In the genomic region with DNA sequence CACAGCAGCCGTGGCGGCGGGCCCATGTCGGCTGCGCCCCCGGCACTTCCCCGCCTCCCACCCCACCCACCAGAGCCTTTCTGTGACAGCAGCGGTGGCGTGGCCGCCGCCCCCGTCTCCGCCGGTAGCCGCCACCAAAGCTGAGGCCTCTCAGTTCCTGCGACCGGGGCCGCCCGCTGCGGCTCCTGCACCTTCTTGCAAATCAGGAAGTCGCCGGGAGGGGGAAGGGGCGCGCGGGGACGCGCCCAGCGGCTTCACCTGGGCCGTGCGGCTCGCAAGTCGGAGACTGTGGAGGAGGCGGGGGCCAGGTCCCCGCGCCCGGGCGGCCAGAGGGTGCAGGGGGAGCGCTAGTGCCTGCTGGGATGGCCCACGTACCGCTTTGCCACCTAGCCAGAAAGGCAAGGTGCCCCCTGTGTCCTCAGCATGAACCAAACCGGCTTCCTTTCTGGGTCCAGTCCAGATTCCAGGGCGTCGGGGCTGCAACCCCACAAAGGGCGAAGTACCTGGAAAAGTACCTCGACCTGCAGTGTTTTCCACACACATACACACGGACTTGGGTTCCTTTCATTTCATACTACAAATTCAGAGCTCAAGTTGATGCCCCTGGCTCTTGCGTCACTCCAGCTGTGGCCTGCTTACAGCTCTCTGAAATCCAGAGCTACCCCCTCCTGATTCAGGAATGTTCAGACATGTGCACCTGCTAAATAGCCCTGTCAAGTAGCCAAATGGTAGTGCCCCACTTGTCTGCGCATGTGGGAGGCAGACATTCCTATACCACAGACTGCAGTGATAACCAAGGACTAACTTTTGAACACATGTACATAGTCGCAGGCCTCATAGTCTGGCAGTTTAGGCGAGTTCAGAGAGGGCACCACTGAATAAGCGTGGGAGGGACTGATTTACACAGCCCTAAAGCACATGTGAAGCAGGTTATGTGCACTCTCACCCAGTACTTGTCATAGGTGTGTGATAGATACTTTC, we compare ENCODE assay signal across 1 cellular context.
TF ChIP-seq lines count a peak whose summit lies in the region.

A gene with protein sequence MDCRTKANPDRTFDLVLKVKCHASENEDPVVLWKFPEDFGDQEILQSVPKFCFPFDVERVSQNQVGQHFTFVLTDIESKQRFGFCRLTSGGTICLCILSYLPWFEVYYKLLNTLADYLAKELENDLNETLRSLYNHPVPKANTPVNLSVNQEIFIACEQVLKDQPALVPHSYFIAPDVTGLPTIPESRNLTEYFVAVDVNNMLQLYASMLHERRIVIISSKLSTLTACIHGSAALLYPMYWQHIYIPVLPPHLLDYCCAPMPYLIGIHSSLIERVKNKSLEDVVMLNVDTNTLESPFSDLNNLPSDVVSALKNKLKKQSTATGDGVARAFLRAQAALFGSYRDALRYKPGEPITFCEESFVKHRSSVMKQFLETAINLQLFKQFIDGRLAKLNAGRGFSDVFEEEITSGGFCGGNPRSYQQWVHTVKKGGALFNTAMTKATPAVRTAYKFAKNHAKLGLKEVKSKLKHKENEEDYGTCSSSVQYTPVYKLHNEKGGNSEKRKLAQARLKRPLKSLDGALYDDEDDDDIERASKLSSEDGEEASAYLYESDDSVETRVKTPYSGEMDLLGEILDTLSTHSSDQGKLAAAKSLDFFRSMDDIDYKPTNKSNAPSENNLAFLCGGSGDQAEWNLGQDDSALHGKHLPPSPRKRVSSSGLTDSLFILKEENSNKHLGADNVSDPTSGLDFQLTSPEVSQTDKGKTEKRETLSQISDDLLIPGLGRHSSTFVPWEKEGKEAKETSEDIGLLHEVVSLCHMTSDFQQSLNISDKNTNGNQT (minus strand): TSS at position 199 of the 981 bp plus-strand sequence. CDS start 325 bp downstream, outside the sequence.

TF ChIP-seq in HepG2, 621 proteins besides CTCF, POLR2A, EP300 and RAD21 (continues in another document):
- TF ChIP-seq, protein P1, sequence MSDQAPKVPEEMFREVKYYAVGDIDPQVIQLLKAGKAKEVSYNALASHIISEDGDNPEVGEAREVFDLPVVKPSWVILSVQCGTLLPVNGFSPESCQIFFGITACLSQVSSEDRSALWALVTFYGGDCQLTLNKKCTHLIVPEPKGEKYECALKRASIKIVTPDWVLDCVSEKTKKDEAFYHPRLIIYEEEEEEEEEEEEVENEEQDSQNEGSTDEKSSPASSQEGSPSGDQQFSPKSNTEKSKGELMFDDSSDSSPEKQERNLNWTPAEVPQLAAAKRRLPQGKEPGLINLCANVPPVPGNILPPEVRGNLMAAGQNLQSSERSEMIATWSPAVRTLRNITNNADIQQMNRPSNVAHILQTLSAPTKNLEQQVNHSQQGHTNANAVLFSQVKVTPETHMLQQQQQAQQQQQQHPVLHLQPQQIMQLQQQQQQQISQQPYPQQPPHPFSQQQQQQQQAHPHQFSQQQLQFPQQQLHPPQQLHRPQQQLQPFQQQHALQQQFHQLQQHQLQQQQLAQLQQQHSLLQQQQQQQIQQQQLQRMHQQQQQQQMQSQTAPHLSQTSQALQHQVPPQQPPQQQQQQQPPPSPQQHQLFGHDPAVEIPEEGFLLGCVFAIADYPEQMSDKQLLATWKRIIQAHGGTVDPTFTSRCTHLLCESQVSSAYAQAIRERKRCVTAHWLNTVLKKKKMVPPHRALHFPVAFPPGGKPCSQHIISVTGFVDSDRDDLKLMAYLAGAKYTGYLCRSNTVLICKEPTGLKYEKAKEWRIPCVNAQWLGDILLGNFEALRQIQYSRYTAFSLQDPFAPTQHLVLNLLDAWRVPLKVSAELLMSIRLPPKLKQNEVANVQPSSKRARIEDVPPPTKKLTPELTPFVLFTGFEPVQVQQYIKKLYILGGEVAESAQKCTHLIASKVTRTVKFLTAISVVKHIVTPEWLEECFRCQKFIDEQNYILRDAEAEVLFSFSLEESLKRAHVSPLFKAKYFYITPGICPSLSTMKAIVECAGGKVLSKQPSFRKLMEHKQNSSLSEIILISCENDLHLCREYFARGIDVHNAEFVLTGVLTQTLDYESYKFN (CRISPR knock-in tag; conservative IDR thresholded peaks at IDR 0.05), result peak; percentile 28; the same call in 1 of the 2 replicates
- TF ChIP-seq, protein P2, sequence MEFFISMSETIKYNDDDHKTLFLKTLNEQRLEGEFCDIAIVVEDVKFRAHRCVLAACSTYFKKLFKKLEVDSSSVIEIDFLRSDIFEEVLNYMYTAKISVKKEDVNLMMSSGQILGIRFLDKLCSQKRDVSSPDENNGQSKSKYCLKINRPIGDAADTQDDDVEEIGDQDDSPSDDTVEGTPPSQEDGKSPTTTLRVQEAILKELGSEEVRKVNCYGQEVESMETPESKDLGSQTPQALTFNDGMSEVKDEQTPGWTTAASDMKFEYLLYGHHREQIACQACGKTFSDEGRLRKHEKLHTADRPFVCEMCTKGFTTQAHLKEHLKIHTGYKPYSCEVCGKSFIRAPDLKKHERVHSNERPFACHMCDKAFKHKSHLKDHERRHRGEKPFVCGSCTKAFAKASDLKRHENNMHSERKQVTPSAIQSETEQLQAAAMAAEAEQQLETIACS (CRISPR knock-in tag; IDR thresholded peaks at IDR 0.05), result peak; percentile 87
- TF ChIP-seq ZNF569 (CRISPR knock-in tag; IDR thresholded peaks at IDR 0.05; ENCODE audit: borderline replicate concordance) (no peak), NR2F1 (CRISPR knock-in tag; IDR thresholded peaks at IDR 0.05) (no peak), LCORL (IDR thresholded peaks at IDR 0.05) (no peak), LCORL (CRISPR knock-in tag; IDR thresholded peaks at IDR 0.05) (peak; percentile 61), ZNF501 (CRISPR knock-in tag; IDR thresholded peaks at IDR 0.05) (peak; percentile 58), GABPB1 (CRISPR knock-in tag; IDR thresholded peaks at IDR 0.05) (peak; percentile 69), ATRX (CRISPR knock-in tag; IDR thresholded peaks at IDR 0.05; ENCODE audit: borderline replicate concordance) (no peak), ZNF749 (CRISPR knock-in tag; IDR thresholded peaks at IDR 0.05; ENCODE audit: borderline replicate concordance) (0 out of 2 replicates have a peak, but pooled peaks have one; percentile 6), HOXA7 (CRISPR knock-in tag; IDR thresholded peaks at IDR 0.05) (no peak), ZNF451 (CRISPR knock-in tag; IDR thresholded peaks at IDR 0.05) (peak; percentile 62), ZKSCAN5 (CRISPR knock-in tag; IDR thresholded peaks at IDR 0.05) (no peak), MTA3 (CRISPR knock-in tag; IDR thresholded peaks at IDR 0.05) (no peak), KMT2B (CRISPR knock-in tag; IDR thresholded peaks at IDR 0.05) (peak; percentile 75; the same call in 1 of the 2 replicates), ZNF274 (CRISPR knock-in tag; IDR thresholded peaks at IDR 0.05) (peak; percentile 34; the same call in 1 of the 2 replicates), TGIF2 (CRISPR knock-in tag; IDR thresholded peaks at IDR 0.05) (0 out of 2 replicates have a peak, but pooled peaks have one; percentile 17), CEBPB (IDR thresholded peaks at IDR 0.05; ENCODE audit: borderline replicate concordance, low read depth, low read length) (peak; percentile 86), NONO (IDR thresholded peaks at IDR 0.05) (no peak), NONO (CRISPR knock-in tag; conservative IDR thresholded peaks at IDR 0.05) (peak; percentile 12; the same call in 1 of the 2 replicates), ZNF333 (CRISPR knock-in tag; IDR thresholded peaks at IDR 0.05; ENCODE audit: borderline replicate concordance) (0 out of 2 replicates have a peak, but pooled peaks have one; percentile 23), ZNF720 (CRISPR knock-in tag; IDR thresholded peaks at IDR 0.05) (no peak), FOXO1 (CRISPR knock-in tag; IDR thresholded peaks at IDR 0.05) (peak; percentile 23; the same call in 1 of the 2 replicates), ZSCAN9 (CRISPR knock-in tag; IDR thresholded peaks at IDR 0.05; ENCODE audit: borderline replicate concordance) (0 out of 2 replicates have a peak, but pooled peaks have one; percentile 2)
- TF ChIP-seq, protein P3, sequence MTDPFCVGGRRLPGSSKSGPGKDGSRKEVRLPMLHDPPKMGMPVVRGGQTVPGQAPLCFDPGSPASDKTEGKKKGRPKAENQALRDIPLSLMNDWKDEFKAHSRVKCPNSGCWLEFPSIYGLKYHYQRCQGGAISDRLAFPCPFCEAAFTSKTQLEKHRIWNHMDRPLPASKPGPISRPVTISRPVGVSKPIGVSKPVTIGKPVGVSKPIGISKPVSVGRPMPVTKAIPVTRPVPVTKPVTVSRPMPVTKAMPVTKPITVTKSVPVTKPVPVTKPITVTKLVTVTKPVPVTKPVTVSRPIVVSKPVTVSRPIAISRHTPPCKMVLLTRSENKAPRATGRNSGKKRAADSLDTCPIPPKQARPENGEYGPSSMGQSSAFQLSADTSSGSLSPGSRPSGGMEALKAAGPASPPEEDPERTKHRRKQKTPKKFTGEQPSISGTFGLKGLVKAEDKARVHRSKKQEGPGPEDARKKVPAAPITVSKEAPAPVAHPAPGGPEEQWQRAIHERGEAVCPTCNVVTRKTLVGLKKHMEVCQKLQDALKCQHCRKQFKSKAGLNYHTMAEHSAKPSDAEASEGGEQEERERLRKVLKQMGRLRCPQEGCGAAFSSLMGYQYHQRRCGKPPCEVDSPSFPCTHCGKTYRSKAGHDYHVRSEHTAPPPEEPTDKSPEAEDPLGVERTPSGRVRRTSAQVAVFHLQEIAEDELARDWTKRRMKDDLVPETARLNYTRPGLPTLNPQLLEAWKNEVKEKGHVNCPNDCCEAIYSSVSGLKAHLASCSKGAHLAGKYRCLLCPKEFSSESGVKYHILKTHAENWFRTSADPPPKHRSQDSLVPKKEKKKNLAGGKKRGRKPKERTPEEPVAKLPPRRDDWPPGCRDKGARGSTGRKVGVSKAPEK (CRISPR knock-in tag; IDR thresholded peaks at IDR 0.05; ENCODE audit: borderline replicate concordance), result 0 out of 2 replicates have a peak, but pooled peaks have one; percentile 35
- TF ChIP-seq, protein P4, sequence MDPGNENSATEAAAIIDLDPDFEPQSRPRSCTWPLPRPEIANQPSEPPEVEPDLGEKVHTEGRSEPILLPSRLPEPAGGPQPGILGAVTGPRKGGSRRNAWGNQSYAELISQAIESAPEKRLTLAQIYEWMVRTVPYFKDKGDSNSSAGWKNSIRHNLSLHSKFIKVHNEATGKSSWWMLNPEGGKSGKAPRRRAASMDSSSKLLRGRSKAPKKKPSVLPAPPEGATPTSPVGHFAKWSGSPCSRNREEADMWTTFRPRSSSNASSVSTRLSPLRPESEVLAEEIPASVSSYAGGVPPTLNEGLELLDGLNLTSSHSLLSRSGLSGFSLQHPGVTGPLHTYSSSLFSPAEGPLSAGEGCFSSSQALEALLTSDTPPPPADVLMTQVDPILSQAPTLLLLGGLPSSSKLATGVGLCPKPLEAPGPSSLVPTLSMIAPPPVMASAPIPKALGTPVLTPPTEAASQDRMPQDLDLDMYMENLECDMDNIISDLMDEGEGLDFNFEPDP (CRISPR knock-in tag; conservative IDR thresholded peaks at IDR 0.05), result 0 out of 2 replicates have a peak, but pooled peaks have one; percentile 43
- TF ChIP-seq, protein P5, sequence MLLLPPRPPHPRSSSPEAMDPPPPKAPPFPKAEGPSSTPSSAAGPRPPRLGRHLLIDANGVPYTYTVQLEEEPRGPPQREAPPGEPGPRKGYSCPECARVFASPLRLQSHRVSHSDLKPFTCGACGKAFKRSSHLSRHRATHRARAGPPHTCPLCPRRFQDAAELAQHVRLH (CRISPR knock-in tag; IDR thresholded peaks at IDR 0.05; ENCODE audit: borderline replicate concordance, low read depth), result peak; percentile 52; the same call in 1 of the 2 replicates
- TF ChIP-seq, protein P6, sequence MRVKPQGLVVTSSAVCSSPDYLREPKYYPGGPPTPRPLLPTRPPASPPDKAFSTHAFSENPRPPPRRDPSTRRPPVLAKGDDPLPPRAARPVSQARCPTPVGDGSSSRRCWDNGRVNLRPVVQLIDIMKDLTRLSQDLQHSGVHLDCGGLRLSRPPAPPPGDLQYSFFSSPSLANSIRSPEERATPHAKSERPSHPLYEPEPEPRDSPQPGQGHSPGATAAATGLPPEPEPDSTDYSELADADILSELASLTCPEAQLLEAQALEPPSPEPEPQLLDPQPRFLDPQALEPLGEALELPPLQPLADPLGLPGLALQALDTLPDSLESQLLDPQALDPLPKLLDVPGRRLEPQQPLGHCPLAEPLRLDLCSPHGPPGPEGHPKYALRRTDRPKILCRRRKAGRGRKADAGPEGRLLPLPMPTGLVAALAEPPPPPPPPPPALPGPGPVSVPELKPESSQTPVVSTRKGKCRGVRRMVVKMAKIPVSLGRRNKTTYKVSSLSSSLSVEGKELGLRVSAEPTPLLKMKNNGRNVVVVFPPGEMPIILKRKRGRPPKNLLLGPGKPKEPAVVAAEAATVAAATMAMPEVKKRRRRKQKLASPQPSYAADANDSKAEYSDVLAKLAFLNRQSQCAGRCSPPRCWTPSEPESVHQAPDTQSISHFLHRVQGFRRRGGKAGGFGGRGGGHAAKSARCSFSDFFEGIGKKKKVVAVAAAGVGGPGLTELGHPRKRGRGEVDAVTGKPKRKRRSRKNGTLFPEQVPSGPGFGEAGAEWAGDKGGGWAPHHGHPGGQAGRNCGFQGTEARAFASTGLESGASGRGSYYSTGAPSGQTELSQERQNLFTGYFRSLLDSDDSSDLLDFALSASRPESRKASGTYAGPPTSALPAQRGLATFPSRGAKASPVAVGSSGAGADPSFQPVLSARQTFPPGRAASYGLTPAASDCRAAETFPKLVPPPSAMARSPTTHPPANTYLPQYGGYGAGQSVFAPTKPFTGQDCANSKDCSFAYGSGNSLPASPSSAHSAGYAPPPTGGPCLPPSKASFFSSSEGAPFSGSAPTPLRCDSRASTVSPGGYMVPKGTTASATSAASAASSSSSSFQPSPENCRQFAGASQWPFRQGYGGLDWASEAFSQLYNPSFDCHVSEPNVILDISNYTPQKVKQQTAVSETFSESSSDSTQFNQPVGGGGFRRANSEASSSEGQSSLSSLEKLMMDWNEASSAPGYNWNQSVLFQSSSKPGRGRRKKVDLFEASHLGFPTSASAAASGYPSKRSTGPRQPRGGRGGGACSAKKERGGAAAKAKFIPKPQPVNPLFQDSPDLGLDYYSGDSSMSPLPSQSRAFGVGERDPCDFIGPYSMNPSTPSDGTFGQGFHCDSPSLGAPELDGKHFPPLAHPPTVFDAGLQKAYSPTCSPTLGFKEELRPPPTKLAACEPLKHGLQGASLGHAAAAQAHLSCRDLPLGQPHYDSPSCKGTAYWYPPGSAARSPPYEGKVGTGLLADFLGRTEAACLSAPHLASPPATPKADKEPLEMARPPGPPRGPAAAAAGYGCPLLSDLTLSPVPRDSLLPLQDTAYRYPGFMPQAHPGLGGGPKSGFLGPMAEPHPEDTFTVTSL (CRISPR knock-in tag; IDR thresholded peaks at IDR 0.05; ENCODE audit: borderline replicate concordance), result 0 out of 2 replicates have a peak, but pooled peaks have one; percentile 43
- TF ChIP-seq, protein P7, sequence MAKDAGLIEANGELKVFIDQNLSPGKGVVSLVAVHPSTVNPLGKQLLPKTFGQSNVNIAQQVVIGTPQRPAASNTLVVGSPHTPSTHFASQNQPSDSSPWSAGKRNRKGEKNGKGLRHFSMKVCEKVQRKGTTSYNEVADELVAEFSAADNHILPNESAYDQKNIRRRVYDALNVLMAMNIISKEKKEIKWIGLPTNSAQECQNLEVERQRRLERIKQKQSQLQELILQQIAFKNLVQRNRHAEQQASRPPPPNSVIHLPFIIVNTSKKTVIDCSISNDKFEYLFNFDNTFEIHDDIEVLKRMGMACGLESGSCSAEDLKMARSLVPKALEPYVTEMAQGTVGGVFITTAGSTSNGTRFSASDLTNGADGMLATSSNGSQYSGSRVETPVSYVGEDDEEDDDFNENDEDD (CRISPR knock-in tag; IDR thresholded peaks at IDR 0.05; ENCODE audit: borderline replicate concordance), result peak; percentile 39; the same call in 1 of the 2 replicates
